8 cellular contexts compared by ENCODE assay signal in genomic region chr1:15833842-15834405, GRCh38. TPM values are rescaled to one million over a fixed set of nuclear protein-coding genes. Genes with fewer than 3 reads are reported as not detected.
DNase-seq lines count a peak whose midpoint lies in the region; ATAC-seq and TF ChIP-seq lines count a peak whose summit lies in the region.

No MANE protein-coding gene starts in this region.

- ATAC-seq in SK-N-SH treated with all-trans-retinoic acid at 6 μM for 48 hours (no peak), activated B cell treated with CpG ODN at 0.5 μM for 24 hours (ENCODE audit: low read depth) (no peak), GM18505 (IDR thresholded peaks at IDR 0.05; ENCODE audit: unreplicated experiment) (no peak)
- no peak for ATAC-seq in stimulated activated effector memory CD8-positive, alpha-beta T cell treated with anti-CD3 and anti-CD28 coated beads, Interleukin-12 subunit alpha, Interleukin-12 subunit beta, amount 100 ng/mL, for 72 hours

- H3K27ac ChIP-seq in SK-N-SH (ENCODE audit: low read depth in 2 of 2, low read length in 1 of 2) (peak overlapping the region; percentile 98 to 100), hepatocyte (peak overlapping the region; percentile 99)

- H3K4me1 ChIP-seq in SK-N-SH (ENCODE audit: control insufficient read depth in 1 of 2, insufficient read depth in 2 of 2, low read depth in 1 of 2, low read length in 1 of 2) (peaks cover 3 to 12% of the 10 kb centered on the region in 2 experiments; a peak in 2 of 4 replicates), hepatocyte (ENCODE audit: insufficient read depth) (peaks cover 7% of the 10 kb centered on the region)

- H4K20me1 ChIP-seq in SK-N-SH (ENCODE audit: insufficient read depth) = no peaks in the 10 kb centered on the region
- H4K20me1 ChIP-seq in hepatocyte (ENCODE audit: insufficient read depth, poor library complexity, severe bottlenecking) = no peaks in the 10 kb centered on the region

- H2AFZ ChIP-seq in SK-N-SH (ENCODE audit: low read depth) = peak overlapping the region; percentile 81
- peak overlapping the region; percentile 47 for H2AFZ ChIP-seq in hepatocyte

- POLR2A ChIA-PET in SK-N-SH (lab: Yijun Ruan, JAX) (interaction anchor here (0.6 to 2.3 kb wide), 9 partner anchors 11 to 1624 kb away, joined by 3 to 19 read pairs (median 5); partner anchors contain the start of gene SPEN), activated B cell treated with CpG ODN at 0.5 μM for 24 hours (lab: Charles Lee) (interaction anchor here (0.5 to 6.1 kb wide), 28 partner anchors 10 to 1220 kb away, joined by 3 to 195 read pairs (median 5); partner anchors contain the start of genes RNU1-1, SDHB, SPEN and SZRD1)

- peaks cover 65% of the 10 kb centered on the region for H3K4me1 Mint-ChIP-seq in activated B cell treated with CpG ODN at 0.5 μM for 24 hours
- peaks cover 17% of the 10 kb centered on the region for H3K4me1 Mint-ChIP-seq in stimulated activated effector memory CD8-positive, alpha-beta T cell treated with anti-CD3 and anti-CD28 coated beads, Interleukin-12 subunit alpha, Interleukin-12 subunit beta, amount 100 ng/mL, for 72 hours

- no peaks in the 10 kb centered on the region for H3K9me3 Mint-ChIP-seq in activated B cell treated with CpG ODN at 0.5 μM for 24 hours
- no peaks in the 10 kb centered on the region for H3K9me3 Mint-ChIP-seq in stimulated activated effector memory CD8-positive, alpha-beta T cell treated with anti-CD3 and anti-CD28 coated beads, Interleukin-12 subunit alpha, Interleukin-12 subunit beta, amount 100 ng/mL, for 72 hours

- no peak for TF ChIP-seq RAD21 in SK-N-SH (IDR thresholded peaks at IDR 0.05; ENCODE audit: low read length)

- H3K36me3 ChIP-seq in SK-N-SH (replicated peaks in 1 of 2; ENCODE audit: control insufficient read depth in 1 of 2, insufficient read depth in 2 of 2, low read length in 1 of 2) (peaks cover 0 to 6% of the 10 kb centered on the region in 2 experiments), hepatocyte (replicated peaks; ENCODE audit: insufficient read depth, low read depth) (no peaks in the 10 kb centered on the region)

- H3K36me3 Mint-ChIP-seq in activated B cell treated with CpG ODN at 0.5 μM for 24 hours (ENCODE audit: low read depth) = peaks cover 17% of the 10 kb centered on the region
- H3K36me3 Mint-ChIP-seq in stimulated activated effector memory CD8-positive, alpha-beta T cell treated with anti-CD3 and anti-CD28 coated beads, Interleukin-12 subunit alpha, Interleukin-12 subunit beta, amount 100 ng/mL, for 72 hours = peaks cover 42% of the 10 kb centered on the region

- no peaks in the 10 kb centered on the region for H3K27me3 ChIP-seq in SK-N-SH (ENCODE audit: insufficient read depth)
- H3K27me3 ChIP-seq in hepatocyte = no peaks in the 10 kb centered on the region

- TF ChIP-seq EP300 in SK-N-SH (IDR thresholded peaks at IDR 0.05; ENCODE audit: borderline replicate concordance in 1 of 2, low read depth in 1 of 2, low read length in 1 of 2) = no peak

- H3K4me3 Mint-ChIP-seq in activated B cell treated with CpG ODN at 0.5 μM for 24 hours = peak overlapping the region; percentile 90
- peak overlapping the region; percentile 83 for H3K4me3 Mint-ChIP-seq in stimulated activated effector memory CD8-positive, alpha-beta T cell treated with anti-CD3 and anti-CD28 coated beads, Interleukin-12 subunit alpha, Interleukin-12 subunit beta, amount 100 ng/mL, for 72 hours

- H3K4me2 ChIP-seq in SK-N-SH (peak overlapping the region; percentile 100), hepatocyte (peak overlapping the region; percentile 89)

- H3K27ac Mint-ChIP-seq in activated B cell treated with CpG ODN at 0.5 μM for 24 hours = peak overlapping the region; percentile 98
- peak overlapping the region; percentile 97 for H3K27ac Mint-ChIP-seq in stimulated activated effector memory CD8-positive, alpha-beta T cell treated with anti-CD3 and anti-CD28 coated beads, Interleukin-12 subunit alpha, Interleukin-12 subunit beta, amount 100 ng/mL, for 72 hours

- H3K9me2 ChIP-seq in SK-N-SH (no peaks in the 10 kb centered on the region), hepatocyte (replicated peaks; ENCODE audit: insufficient read depth) (no peaks in the 10 kb centered on the region)

- intact Hi-C loops in activated B cell treated with CpG ODN at 0.5 μM for 24 hours (cut with micrococcal nuclease) = loop anchor here (1.0 to 2.0 kb wide), 4 partner anchors 19 to 309 kb away; partner anchors contain the start of gene CASP9

- CTCF ChIA-PET in SK-N-SH (lab: Yijun Ruan, JAX) = interaction anchor here (0.7 to 2.3 kb wide), 5 partner anchors 10 to 379 kb away, joined by 3 to 15 read pairs (median 3); no protein-coding TSS in a partner anchor
- CTCF ChIA-PET in activated B cell treated with CpG ODN at 0.5 μM for 24 hours (lab: Charles Lee) = interaction anchor here (0.6 to 1.9 kb wide), 5 partner anchors 9 to 19 kb away, joined by 3 to 5 read pairs (median 3); no protein-coding TSS in a partner anchor

- H3K4me3 ChIP-seq in SK-N-SH (ENCODE audit: low read depth in 2 of 2, low read length in 1 of 2) (peak overlapping the region; percentile 61 to 98), hepatocyte (peak overlapping the region; percentile 76)

- under 1% methylated on average over 10 of the region's 10 CpGs for WGBS in SK-N-SH (ENCODE audit: low lambda C conversion rate)
- 6% methylated on average over 10 of the region's 10 CpGs for WGBS in hepatocyte (ENCODE audit: low lambda C conversion rate, missing lambda C conversion rate)

- H3K79me2 ChIP-seq in SK-N-SH (ENCODE audit: insufficient read depth) (peaks cover 27% of the 10 kb centered on the region), hepatocyte (peaks cover 32% of the 10 kb centered on the region)

- DNase-seq in SK-N-SH (no peak), activated B cell treated with CpG ODN at 0.5 μM for 24 hours (no peak), hepatocyte (ENCODE audit: low spot score) (no peak), NK-92 (lab: John Stamatoyannopoulos, UW; ENCODE audit: unreplicated experiment) (no peak), NCI-H2171 treated with DMSO at 0.1 percent for 48 hours (lab: John Stamatoyannopoulos, UW) (no peak)
- DNase-seq in stimulated activated effector memory CD8-positive, alpha-beta T cell treated with anti-CD3 and anti-CD28 coated beads, Interleukin-12 subunit alpha, Interleukin-12 subunit beta, amount 100 ng/mL, for 72 hours (ENCODE audit: low spot score in 2 of 2) = no peak

- peak overlapping the region; percentile 99 for H3K9ac ChIP-seq in SK-N-SH

- TF ChIP-seq POLR2A in GM18505 (IDR thresholded peaks at IDR 0.05; ENCODE audit: borderline replicate concordance, extremely low read depth, insufficient read depth, insufficient read length) = no peak

- H3F3A ChIP-seq in SK-N-SH (replicated peaks; ENCODE audit: insufficient read depth) = peaks cover 34% of the 10 kb centered on the region

- no peaks in the 10 kb centered on the region for H3K27me3 Mint-ChIP-seq in activated B cell treated with CpG ODN at 0.5 μM for 24 hours

- H3K9me3 ChIP-seq in SK-N-SH (no peaks in the 10 kb centered on the region; the same call in 1 of the 2 replicates), hepatocyte (ENCODE audit: low read depth) (no peaks in the 10 kb centered on the region)

- TF ChIP-seq CTCF in SK-N-SH (IDR thresholded peaks at IDR 0.05) = no peak
- TF ChIP-seq CTCF in activated B cell treated with CpG ODN at 0.5 μM for 24 hours (IDR thresholded peaks at IDR 0.05) = no peak
- TF ChIP-seq CTCF in hepatocyte (IDR thresholded peaks at IDR 0.05; ENCODE audit: poor library complexity) = no peak

TF ChIP-seq in SK-N-SH, 30 proteins besides CTCF, POLR2A, EP300 and RAD21 (continues in another document):
- TF ChIP-seq TAF1 (IDR thresholded peaks at IDR 0.05; ENCODE audit: borderline replicate concordance, low read depth, low read length) (no peak), CHD2 (IDR thresholded peaks at IDR 0.05; ENCODE audit: low read length, partially characterized antibody) (no peak), USF1 (IDR thresholded peaks at IDR 0.05; ENCODE audit: borderline replicate concordance, low read depth) (no peak)

TF ChIP-seq in SK-N-SH treated with all-trans-retinoic acid at 6 μM for 48 hours, 23 proteins besides CTCF, POLR2A, EP300 and RAD21 (continues in another document):
- TF ChIP-seq ZNF8 (CRISPR knock-in tag; IDR thresholded peaks at IDR 0.05) (no peak), POU6F1 (CRISPR knock-in tag; IDR thresholded peaks at IDR 0.05; ENCODE audit: borderline replicate concordance, low read depth) (no peak), ZNF70 (CRISPR knock-in tag; IDR thresholded peaks at IDR 0.05) (no peak), ZC3H10 (CRISPR knock-in tag; IDR thresholded peaks at IDR 0.05) (no peak)

RNA-seq across cellular contexts. Expression of gene SPEN, which starts 13.6 kb away (rescaled TPM):
- polyA plus RNA-seq in SK-N-SH (2012; rRNA removed) (3.2 and 6.1 TPM in 2 replicates), hepatocyte (22.7 and 24.3 TPM in 2 replicates)
- polyA plus RNA-seq in SK-N-SH (2012; cell fraction: cytosol; rRNA removed) = 2.9 and 4.3 TPM in 2 replicates
- 24.6 and 35.8 TPM in 2 replicates for polyA plus RNA-seq in SK-N-SH (2012; cell fraction: nucleus; rRNA removed)
- total RNA-seq in activated B cell treated with CpG ODN at 0.5 μM for 24 hours (116 and 123 TPM in 2 replicates), hepatocyte (23.7 and 25.9 TPM in 2 replicates)

RNA-seq across cellular contexts. Expression of gene UQCRHL, which starts 26.5 kb away (rescaled TPM):
- 2.8 and 4.1 TPM in 2 replicates for polyA plus RNA-seq in SK-N-SH (2012; rRNA removed)
- 4.1 and 9.7 TPM in 2 replicates for polyA plus RNA-seq in SK-N-SH (2012; cell fraction: cytosol; rRNA removed)
- polyA plus RNA-seq in SK-N-SH (2012; cell fraction: nucleus; rRNA removed) = 1.8 and 2.6 TPM in 2 replicates
- 1.7 and 1.9 TPM in 2 replicates for total RNA-seq in activated B cell treated with CpG ODN at 0.5 μM for 24 hours
- total RNA-seq in hepatocyte = 2.0 and 2.6 TPM in 2 replicates
- polyA plus RNA-seq in hepatocyte = 1.0 and 1.8 TPM in 2 replicates
